Comparison of ENCODE assay signal across 16 cellular contexts in the genomic region with DNA sequence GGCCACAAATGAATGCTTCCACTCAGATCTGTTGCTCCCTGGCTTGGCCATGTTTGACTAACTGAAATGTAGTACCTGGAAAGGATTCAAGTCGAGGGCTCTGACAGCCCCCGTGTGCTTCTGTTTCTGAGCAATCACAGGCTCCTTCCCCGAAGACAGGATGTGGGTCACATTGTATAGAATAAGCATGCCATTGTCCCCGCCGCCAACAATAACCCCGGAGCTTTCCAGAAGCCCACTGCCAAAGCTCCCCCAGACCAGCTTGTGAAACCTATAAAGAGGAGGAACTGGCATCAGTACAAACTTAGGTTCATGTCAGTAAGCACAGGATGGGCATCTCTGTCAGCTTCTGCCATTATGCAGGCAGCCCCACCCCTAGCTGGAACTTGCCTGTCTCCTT. TPM values are rescaled to one million over a fixed set of nuclear protein-coding genes. Genes with fewer than 3 reads are reported as not detected.
DNase-seq lines count a peak whose midpoint lies in the region; ATAC-seq lines count a peak whose summit lies in the region.
"Had no signal": no experiment of that assay in that cellular context is flagged by ENCODE, and none has a peak within 500 bp of the region (broad histone marks: within the 10 kb centered on the region; RNA-seq: fewer than 3 reads in every experiment).

No MANE protein-coding gene starts in this region.

- H3K36me3 ChIP-seq in KOPT-K1 (ENCODE audit: insufficient read depth, low read length), result peaks cover 36% of the 10 kb centered on the region
- H3K36me3 ChIP-seq: uterus had no signal

- H3K9me3 Mint-ChIP-seq in activated CD4-positive, alpha-beta memory T cell treated with anti-CD3 and anti-CD28 coated beads, Interleukin-2, amount 10 ng/mL, durations not matched to agents 7 days and 5 days, result no peaks in the 10 kb centered on the region
- H3K9me3 Mint-ChIP-seq in activated naive CD8-positive, alpha-beta T cell treated with anti-CD3 and anti-CD28 coated beads, Interleukin-2, amount 10 ng/mL, durations not matched to agents 7 days and 5 days, result no peaks in the 10 kb centered on the region
- H3K9me3 Mint-ChIP-seq: IgD-negative memory B cell had no signal

- H3K4me1 Mint-ChIP-seq in activated CD4-positive, alpha-beta memory T cell treated with anti-CD3 and anti-CD28 coated beads, Interleukin-2, amount 10 ng/mL, durations not matched to agents 7 days and 5 days, result peaks cover 89% of the 10 kb centered on the region
- H3K4me1 Mint-ChIP-seq in activated naive CD8-positive, alpha-beta T cell treated with anti-CD3 and anti-CD28 coated beads, Interleukin-2, amount 10 ng/mL, durations not matched to agents 7 days and 5 days, result peaks cover 83% of the 10 kb centered on the region

- H3K27ac ChIP-seq in KOPT-K1 (ENCODE audit: low read depth, low read length, poor library complexity, severe bottlenecking), result peak overlapping the region; percentile 99
- H3K27ac ChIP-seq: BLaER1 treated with 17β-estradiol and CSF1 and Interleukin-3, amounts not matched to agents 10 nM and 100 nM; PC-9; uterus had no signal

- peak; percentile 60 for ATAC-seq in activated naive CD8-positive, alpha-beta T cell treated with anti-CD3 and anti-CD28 coated beads, Interleukin-2, amount 10 ng/mL, durations not matched to agents 7 days and 5 days (ENCODE audit: low read depth)
- ATAC-seq in HG03139 (IDR thresholded peaks at IDR 0.05; ENCODE audit: unreplicated experiment) (no peak), GM21360 (IDR thresholded peaks at IDR 0.05; ENCODE audit: unreplicated experiment) (no peak), HG03280 (IDR thresholded peaks at IDR 0.05; ENCODE audit: unreplicated experiment) (no peak)

- no peaks in the 10 kb centered on the region for H3K27me3 Mint-ChIP-seq in activated CD4-positive, alpha-beta memory T cell treated with anti-CD3 and anti-CD28 coated beads, Interleukin-2, amount 10 ng/mL, durations not matched to agents 7 days and 5 days
- H3K27me3 Mint-ChIP-seq in activated naive CD8-positive, alpha-beta T cell treated with anti-CD3 and anti-CD28 coated beads, Interleukin-2, amount 10 ng/mL, durations not matched to agents 7 days and 5 days, result no peaks in the 10 kb centered on the region
- H3K27me3 Mint-ChIP-seq: IgD-negative memory B cell had no signal

- CTCF ChIA-PET in activated CD4-positive, alpha-beta memory T cell treated with anti-CD3 and anti-CD28 coated beads, Interleukin-2, amount 10 ng/mL, durations not matched to agents 7 days and 5 days (lab: Charles Lee), result interaction anchor here (0.6 to 8.7 kb wide), 28 partner anchors 8 to 223 kb away, joined by 3 to 114 read pairs (median 7); partner anchors contain the start of genes BLOC1S2, HIF1AN, NDUFB8 and SCD

- peak overlapping the region; percentile 80 for H3K4me3 Mint-ChIP-seq in activated CD4-positive, alpha-beta memory T cell treated with anti-CD3 and anti-CD28 coated beads, Interleukin-2, amount 10 ng/mL, durations not matched to agents 7 days and 5 days
- H3K4me3 Mint-ChIP-seq in activated naive CD8-positive, alpha-beta T cell treated with anti-CD3 and anti-CD28 coated beads, Interleukin-2, amount 10 ng/mL, durations not matched to agents 7 days and 5 days, result peak overlapping the region; percentile 87

- POLR2A ChIA-PET in activated CD4-positive, alpha-beta memory T cell treated with anti-CD3 and anti-CD28 coated beads, Interleukin-2, amount 10 ng/mL, durations not matched to agents 7 days and 5 days (lab: Charles Lee), result interaction anchor here (0.5 to 10.1 kb wide), 15 partner anchors 10 to 244 kb away, joined by 3 to 135 read pairs (median 29); partner anchors contain the start of genes BLOC1S2, HIF1AN, NDUFB8 and SCD
- POLR2A ChIA-PET in activated naive CD8-positive, alpha-beta T cell treated with anti-CD3 and anti-CD28 coated beads, Interleukin-2, amount 10 ng/mL, durations not matched to agents 7 days and 5 days (lab: Charles Lee), result interaction anchor here (0.8 to 6.3 kb wide), 15 partner anchors 9 to 403 kb away, joined by 3 to 99 read pairs (median 7); partner anchors contain the start of genes SCD, SEC31B and SLF2

- no peaks in the 10 kb centered on the region for H3K9me3 ChIP-seq in KOPT-K1 (ENCODE audit: insufficient read depth, low read length, poor library complexity, severe bottlenecking)
- H3K9me3 ChIP-seq: BLaER1 treated with 17β-estradiol and CSF1 and Interleukin-3, amounts not matched to agents 10 nM and 100 nM; uterus had no signal

- peaks cover 64% of the 10 kb centered on the region for H3K36me3 Mint-ChIP-seq in activated CD4-positive, alpha-beta memory T cell treated with anti-CD3 and anti-CD28 coated beads, Interleukin-2, amount 10 ng/mL, durations not matched to agents 7 days and 5 days (ENCODE audit: low read depth)
- H3K36me3 Mint-ChIP-seq in activated naive CD8-positive, alpha-beta T cell treated with anti-CD3 and anti-CD28 coated beads, Interleukin-2, amount 10 ng/mL, durations not matched to agents 7 days and 5 days, result peaks cover 50% of the 10 kb centered on the region

- peak; percentile 85 for DNase-seq in activated CD4-positive, alpha-beta memory T cell treated with anti-CD3 and anti-CD28 coated beads, Interleukin-2, amount 10 ng/mL, durations not matched to agents 7 days and 5 days
- peak; percentile 69 for DNase-seq in activated naive CD8-positive, alpha-beta T cell treated with anti-CD3 and anti-CD28 coated beads, Interleukin-2, amount 10 ng/mL, durations not matched to agents 7 days and 5 days
- peak in 2 of 3 experiments; percentile 10 to 42 for DNase-seq in stimulated activated CD4-positive, alpha-beta T cell treated with anti-CD3 and anti-CD28 coated beads, TNF-alpha, amount 100 ng/mL, for 24 hours (ENCODE audit: low read depth in 3 of 3)
- DNase-seq in middle frontal gyrus (ENCODE audit: extremely low spot score, low spot score), result no peak
- DNase-seq: anterior cingulate cortex, uterus had no signal

- H3K27ac Mint-ChIP-seq in activated CD4-positive, alpha-beta memory T cell treated with anti-CD3 and anti-CD28 coated beads, Interleukin-2, amount 10 ng/mL, durations not matched to agents 7 days and 5 days, result peak overlapping the region; percentile 94
- peak overlapping the region; percentile 97 for H3K27ac Mint-ChIP-seq in activated naive CD8-positive, alpha-beta T cell treated with anti-CD3 and anti-CD28 coated beads, Interleukin-2, amount 10 ng/mL, durations not matched to agents 7 days and 5 days

RNA-seq across cellular contexts. Expression of gene SEC31B, which starts 10.4 kb away (rescaled TPM):
- 100 to 1,000 TPM; 138 to 139 TPM for total RNA-seq in activated CD4-positive, alpha-beta memory T cell treated with anti-CD3 and anti-CD28 coated beads, Interleukin-2, amount 10 ng/mL, durations not matched to agents 7 days and 5 days
- 100 to 1,000 TPM; 156 to 168 TPM for total RNA-seq in activated naive CD8-positive, alpha-beta T cell treated with anti-CD3 and anti-CD28 coated beads, Interleukin-2, amount 10 ng/mL, durations not matched to agents 7 days and 5 days

RNA-seq across cellular contexts. Expression of gene NDUFB8, which starts 20.4 kb away (rescaled TPM):
- total RNA-seq in activated CD4-positive, alpha-beta memory T cell treated with anti-CD3 and anti-CD28 coated beads, Interleukin-2, amount 10 ng/mL, durations not matched to agents 7 days and 5 days, result 100 to 1,000 TPM; 315 to 324 TPM
- 100 to 1,000 TPM; 245 to 269 TPM for total RNA-seq in activated naive CD8-positive, alpha-beta T cell treated with anti-CD3 and anti-CD28 coated beads, Interleukin-2, amount 10 ng/mL, durations not matched to agents 7 days and 5 days

RNA-seq across cellular contexts. Expression of gene HIF1AN, which starts 26.5 kb away (rescaled TPM):
- total RNA-seq in activated CD4-positive, alpha-beta memory T cell treated with anti-CD3 and anti-CD28 coated beads, Interleukin-2, amount 10 ng/mL, durations not matched to agents 7 days and 5 days, result 10 to 100 TPM; 57.7 to 58.8 TPM
- 10 to 100 TPM; 52.3 to 56.4 TPM for total RNA-seq in activated naive CD8-positive, alpha-beta T cell treated with anti-CD3 and anti-CD28 coated beads, Interleukin-2, amount 10 ng/mL, durations not matched to agents 7 days and 5 days

RNA-seq across cellular contexts. Expression of gene WNT8B, which starts 46.4 kb away (rescaled TPM):
- under 1 TPM in 1 of 2 experiments, not detected in 1; 0.23 TPM for total RNA-seq in activated CD4-positive, alpha-beta memory T cell treated with anti-CD3 and anti-CD28 coated beads, Interleukin-2, amount 10 ng/mL, durations not matched to agents 7 days and 5 days
- under 1 TPM; 0.54 to 0.91 TPM for total RNA-seq in activated naive CD8-positive, alpha-beta T cell treated with anti-CD3 and anti-CD28 coated beads, Interleukin-2, amount 10 ng/mL, durations not matched to agents 7 days and 5 days
- total RNA-seq: glomerular endothelial cell, left lobe of liver, osteocyte, PC-9 had no signal
